Comparison of ENCODE assay signal across 8 cellular contexts in genomic region chr2:215435809-215436704, GRCh38. TPM values are rescaled to one million over a fixed set of nuclear protein-coding genes. Genes with fewer than 3 reads are reported as not detected.
A peak's percentile ranks its signal among the peaks of the same experiment; 100 is the strongest.
DNase-seq lines count a peak whose midpoint lies in the region; ATAC-seq and TF ChIP-seq lines count a peak whose summit lies in the region.

FN1 (minus strand) TSS chr2:215436068; CDS start chr2:215435802, 266 bp downstream.

- no peak for TF ChIP-seq CTCF in WI38 (IDR thresholded peaks at IDR 0.05; ENCODE audit: low read depth, low read length)
- no peak for TF ChIP-seq CTCF in cardiac fibroblast (IDR thresholded peaks at IDR 0.05; ENCODE audit: low read depth, low read length)

- H3K4me3 ChIP-seq in WI38 (ENCODE audit: low read depth, low read length) (peak within 1 kb of the TSS; percentile 98), cardiac fibroblast (replicated peaks in 1 of 2; ENCODE audit: low read depth in 2 of 2, low read length in 2 of 2) (peak within 1 kb of the TSS; percentile 85 to 91), skin epidermis (peak within 1 kb of the TSS; percentile 31 to 48 (median 44))

- peak; percentile 77 for ATAC-seq in GM21825 (IDR thresholded peaks at IDR 0.05; ENCODE audit: unreplicated experiment)

- peak within 1 kb of the TSS in 20 of 21 experiments; percentile 47 to 94 (median 80) for H3K27ac ChIP-seq in skin epidermis

- peak; percentile 99 for DNase-seq in EH (ENCODE audit: low read depth)
- peak; percentile 95 for DNase-seq in M059J (ENCODE audit: low read depth)
- DNase-seq in cardiac fibroblast (ENCODE audit: low read depth in 2 of 2): peak; percentile 99
- DNase-seq in iPS-NIHi11 (ENCODE audit: low spot score): peak; percentile 95
- no peak for DNase-seq in GF-D8 (lab: John Stamatoyannopoulos, UW)

RNA-seq across cellular contexts. Expression of gene FN1, which starts in this region (rescaled TPM):
- 610 and 990 TPM in 2 replicates for total RNA-seq in M059J (2014; rRNA removed; shearing (Covaris generic))

Comparison
In these comparisons a context has a peak if more than half of its experiments do, and no peak if none do; other contexts are left out.
1. H3K4me3 ChIP-seq: peak in every context shown above with its lines; median percentile 98 in WI38; 88 in cardiac fibroblast; 44 in skin epidermis.